ENCODE assay signal across 26 cellular contexts in genomic region chr22:48438791-48439559, GRCh38.
DNase-seq lines count a peak whose midpoint lies in the region; ATAC-seq, FAIRE-seq and TF ChIP-seq lines count a peak whose summit lies in the region.
"Had no signal": no experiment of that assay in that cellular context is flagged by ENCODE, and none has a peak within 500 bp of the region (broad histone marks: within the 10 kb centered on the region; RNA-seq: fewer than 3 reads in every experiment).

No MANE protein-coding gene starts in this region.

- H3K27ac ChIP-seq in right lobe of liver (no peak overlapping the region), HepG2 (ENCODE audit: extremely low read length, insufficient read depth, low read length) (no peak overlapping the region), Karpas-422 (ENCODE audit: low read length) (no peak overlapping the region), kidney (ENCODE audit: low read depth in 2 of 2, low read length in 2 of 2) (no peak overlapping the region)
- H3K27ac ChIP-seq: 22Rv1 had no signal

- WGBS in right lobe of liver (ENCODE audit: insufficient coverage, low coverage, low lambda C conversion rate, missing lambda C conversion rate) = 44% methylated on average over 10 of the region's 19 CpGs
- WGBS in HepG2 (ENCODE audit: low lambda C conversion rate) = 5% methylated on average over 14 of the region's 19 CpGs

- no peak overlapping the region for H3K9ac ChIP-seq in HepG2 (ENCODE audit: insufficient read depth, low read depth, low read length)
- H3K9ac ChIP-seq in Karpas-422 (ENCODE audit: low read length) = no peak overlapping the region
- no peak overlapping the region for H3K9ac ChIP-seq in kidney (ENCODE audit: low read length in 2 of 2)

- H3K4me2 ChIP-seq in HepG2 (ENCODE audit: low read depth, low read length) (no peak overlapping the region), Karpas-422 (ENCODE audit: low read depth, low read length, poor library complexity, severe bottlenecking) (no peak overlapping the region)

- CTCF ChIA-PET in HepG2 (lab: Yijun Ruan, JAX; ENCODE audit: low intra/inter-chr PET ratio, low total read pairs) = no interaction called here

- no peaks in the 10 kb centered on the region for H4K20me1 ChIP-seq in HepG2 (ENCODE audit: insufficient read depth, low read length)
- H4K20me1 ChIP-seq in Karpas-422 (ENCODE audit: insufficient read depth, low read depth, low read length) = peaks cover 19% of the 10 kb centered on the region; the same call in 1 of the 2 replicates

- H3K4me1 ChIP-seq in right lobe of liver (no peaks in the 10 kb centered on the region), HepG2 (ENCODE audit: insufficient read depth, low read length) (no peaks in the 10 kb centered on the region), Karpas-422 (ENCODE audit: low read length) (peaks cover 33% of the 10 kb centered on the region), kidney (ENCODE audit: control insufficient read depth in 1 of 2, insufficient read depth in 1 of 2, low read depth in 1 of 2, low read length in 2 of 2) (no peaks in the 10 kb centered on the region)
- H3K4me1 ChIP-seq: BE2C had no signal

- FAIRE-seq in HepG2 (lab: Jason Lieb, UNC) (no peak), kidney (lab: Jason Lieb, UNC) (no peak)
- FAIRE-seq: H1 had no signal

- no TSS peak for BruUV-seq in HepG2 (replicated peaks; lab: Mats Ljungman, UMichigan)

- TF ChIP-seq CTCF in right lobe of liver (IDR thresholded peaks at IDR 0.05) = no peak
- no peak for TF ChIP-seq CTCF in HepG2 (CRISPR knock-in tag; IDR thresholded peaks at IDR 0.05)
- TF ChIP-seq CTCF in kidney (IDR thresholded peaks at IDR 0.05; ENCODE audit: borderline replicate concordance, extremely low read depth, insufficient read depth) = no peak

- DNase-seq in right lobe of liver (peak in 2 of 3 donors; percentile 3 to 21), HepG2 (ENCODE audit: low spot score) (no peak), Karpas-422 (peak; percentile 43), kidney (peak; percentile 26), posterior vena cava (ENCODE audit: low spot score) (no peak), NCI-H2081 treated with DMSO at 0.1 percent for 48 hours (lab: John Stamatoyannopoulos, UW) (no peak), AML-193 (lab: John Stamatoyannopoulos, UW) (no peak)
- DNase-seq: ACHN; BE2C; DMS 273 treated with DMSO at 0.1 percent for 48 hours; DMS79 treated with DMSO at 0.1 percent for 48 hours; Kasumi-1; MV-4-11; NCI-H1105; NCI-H1436 treated with DMSO at 0.1 percent for 48 hours; NCI-H187 treated with DMSO at 0.1 percent for 48 hours; NCI-H2107; NCI-H446 treated with DMSO at 0.1 percent for 48 hours; NCI-H82; NK-92 treated with Interleukin-12 subunit alpha and Interleukin-12 subunit beta, amount 100 ng/mL, for 24 hours; PC-3 had no signal

- H3K79me2 ChIP-seq in HepG2 (ENCODE audit: insufficient read depth, low read length) (no peaks in the 10 kb centered on the region), Karpas-422 (ENCODE audit: low read length) (no peaks in the 10 kb centered on the region)

- TF ChIP-seq POLR2A in right lobe of liver (IDR thresholded peaks at IDR 0.05) (no peak), HepG2 (IDR thresholded peaks at IDR 0.05; ENCODE audit: insufficient read depth in 1 of 2, low read depth in 2 of 2, low read length in 2 of 2) (no peak)

- POLR2A ChIA-PET in HepG2 (lab: Yijun Ruan, JAX) = no interaction called here

- H3K36me3 ChIP-seq in right lobe of liver = no peaks in the 10 kb centered on the region
- no peaks in the 10 kb centered on the region for H3K36me3 ChIP-seq in HepG2 (replicated peaks in 1 of 2; ENCODE audit: control insufficient read depth in 1 of 2, insufficient read depth in 2 of 2, low read length in 2 of 2)
- no peaks in the 10 kb centered on the region for H3K36me3 ChIP-seq in Karpas-422 (ENCODE audit: insufficient read depth, low read length)
- no peaks in the 10 kb centered on the region for H3K36me3 ChIP-seq in kidney (ENCODE audit: control insufficient read depth in 1 of 2, insufficient read depth in 2 of 2, low read length in 2 of 2)
- H3K36me3 ChIP-seq: BE2C had no signal

- H3K9me3 ChIP-seq in right lobe of liver (no peaks in the 10 kb centered on the region), HepG2 (ENCODE audit: low read length) (no peaks in the 10 kb centered on the region), Karpas-422 (ENCODE audit: low read length) (no peaks in the 10 kb centered on the region), kidney (ENCODE audit: control insufficient read depth in 1 of 2, low read length in 2 of 2) (no peaks in the 10 kb centered on the region)

- H3K27me3 ChIP-seq in right lobe of liver (no peaks in the 10 kb centered on the region), HepG2 (ENCODE audit: control insufficient read depth in 1 of 2, insufficient read depth in 2 of 2, low read length in 2 of 2) (peaks cover 12 to 49% of the 10 kb centered on the region in 2 experiments), Karpas-422 (ENCODE audit: low read length) (no peaks in the 10 kb centered on the region)
- H3K27me3 ChIP-seq: BE2C had no signal

- no peak overlapping the region for H3K4me3 ChIP-seq in right lobe of liver
- no peak overlapping the region for H3K4me3 ChIP-seq in HepG2 (replicated peaks in 1 of 3; ENCODE audit: insufficient read depth in 1 of 3, low read depth in 2 of 3, low read length in 3 of 3)
- no peak overlapping the region for H3K4me3 ChIP-seq in Karpas-422 (ENCODE audit: low read length)
- no peak overlapping the region for H3K4me3 ChIP-seq in kidney (ENCODE audit: low read length in 2 of 2)

- ATAC-seq in right lobe of liver (no peak), HepG2 (no peak), GM21717 (IDR thresholded peaks at IDR 0.05; ENCODE audit: unreplicated experiment) (no peak)
- ATAC-seq: HCT116, PC-3, SK-N-SH treated with all-trans-retinoic acid at 6 μM for 48 hours had no signal

- H3K9me2 ChIP-seq in Karpas-422 (replicated peaks; ENCODE audit: insufficient read depth, low read length) = no peaks in the 10 kb centered on the region

- intact Hi-C loops in right lobe of liver (cut with DNase I) (no loop called here), HepG2 (cut with micrococcal nuclease; ENCODE audit: unreplicated experiment) (no loop called here), kidney (cut with DNase I) (no loop called here), posterior vena cava (cut with DNase I) (no loop called here)

- in situ Hi-C loops in HepG2 (cut with HindIII; ENCODE audit: extremely low pct_ligation_motif_present, low pct_unique_long_range_greater_than_20kb) = no loop called here

- TF ChIP-seq RAD21 in HepG2 (CRISPR knock-in tag; IDR thresholded peaks at IDR 0.05) = no peak

- TF ChIP-seq EP300 in HepG2 (IDR thresholded peaks at IDR 0.05; ENCODE audit: low read depth in 2 of 2, low read length in 2 of 2) (no peak), HepG2 (CRISPR knock-in tag; IDR thresholded peaks at IDR 0.05; ENCODE audit: borderline replicate concordance) (no peak)

- H2AFZ ChIP-seq in HepG2 (ENCODE audit: low read length) = no peak overlapping the region
- no peak overlapping the region for H2AFZ ChIP-seq in Karpas-422 (ENCODE audit: low read length)

TF ChIP-seq in HepG2, 621 proteins besides CTCF, POLR2A, EP300 and RAD21 (continues in another document):
- TF ChIP-seq FOXA3 (CRISPR knock-in tag; IDR thresholded peaks at IDR 0.05) (no peak), ARNTL (CRISPR knock-in tag; IDR thresholded peaks at IDR 0.05) (no peak), ZNF766 (CRISPR knock-in tag; IDR thresholded peaks at IDR 0.05; ENCODE audit: borderline replicate concordance) (no peak), RFX5 (IDR thresholded peaks at IDR 0.05; ENCODE audit: low read depth, low read length) (no peak), TEF (CRISPR knock-in tag; IDR thresholded peaks at IDR 0.05) (no peak), AFF4 (CRISPR knock-in tag; IDR thresholded peaks at IDR 0.05) (no peak)

Comparison
In these comparisons a context has a peak if more than half of its experiments do, and no peak if none do; other contexts are left out.
1. DNase-seq: peak in right lobe of liver (2 of 3), Karpas-422 (single experiment) and kidney (single experiment); none in HepG2 (single experiment), posterior vena cava (single experiment), NCI-H2081 treated with DMSO at 0.1 percent for 48 hours (single experiment) and AML-193 (0 of 2).